ENCODE assay signal across 19 cellular contexts in genomic region chr5:179268399-179268952, GRCh38.
DNase-seq lines count a peak whose midpoint lies in the region; ATAC-seq and TF ChIP-seq lines count a peak whose summit lies in the region.
"Had no signal": no experiment of that assay in that cellular context is flagged by ENCODE, and none has a peak within 500 bp of the region (broad histone marks: within the 10 kb centered on the region; RNA-seq: fewer than 3 reads in every experiment).

No MANE protein-coding gene starts in this region.

- no peak for ATAC-seq in GM18517 (IDR thresholded peaks at IDR 0.05; ENCODE audit: unreplicated experiment)
- no peak for ATAC-seq in effector memory CD8-positive, alpha-beta T cell (replicated peaks)
- ATAC-seq: activated CD4-positive, alpha-beta T cell treated with anti-CD3 and anti-CD28 coated beads for 36 hours; activated naive CD4-positive, alpha-beta T cell treated with anti-CD3 and anti-CD28 coated beads, Interleukin-2, amount 50 U/mL, for 72 hours; HCT116 had no signal

- no peak overlapping the region for H2BK5ac ChIP-seq in H9 (ENCODE audit: insufficient read length, low read length)
- no peak overlapping the region for H2BK5ac ChIP-seq in mesenchymal stem cell (ENCODE audit: low read depth, low read length, poor library complexity, severe bottlenecking)

- H3K9me3 Mint-ChIP-seq in H9 = no peaks in the 10 kb centered on the region
- no peaks in the 10 kb centered on the region for H3K9me3 Mint-ChIP-seq in effector memory CD8-positive, alpha-beta T cell
- H3K9me3 Mint-ChIP-seq: activated naive CD4-positive, alpha-beta T cell treated with anti-CD3 and anti-CD28 coated beads, Interleukin-2, amount 50 U/mL, for 72 hours had no signal

- TF ChIP-seq CTCF in H9 (conservative IDR thresholded peaks at IDR 0.05) = no peak
- no peak for TF ChIP-seq CTCF in spleen (IDR thresholded peaks at IDR 0.05 in 8 of 11, conservative IDR thresholded peaks at IDR 0.05 in 3 of 11)

- no CpG with 5 or more reads among the region's 16 CpGs for WGBS in H9 (ENCODE audit: extremely low coverage, insufficient read length, low lambda C conversion rate)
- WGBS in mesenchymal stem cell = 90% methylated on average over 16 of the region's 16 CpGs
- 84 to 93% (median 87%) methylated on average over 9 to 16 of the region's 16 CpGs for WGBS in spleen, 5 donors

- intact Hi-C loops in spleen (cut with DNase I; ENCODE audit: low total_unique reads) = no loop called here

- no peak for TF ChIP-seq POLR2A in spleen (IDR thresholded peaks at IDR 0.05)

- H3T11ph ChIP-seq in H9 (ENCODE audit: low read length) = no peak overlapping the region

- H3K56ac ChIP-seq in H9 (ENCODE audit: insufficient read length, low read depth, low read length) = no peak overlapping the region

- no peaks in the 10 kb centered on the region for H3K79me2 ChIP-seq in H9 (ENCODE audit: insufficient read depth, low read length)

- H3K9me3 ChIP-seq in H9 (ENCODE audit: control insufficient read depth, low read depth, low read length) (no peaks in the 10 kb centered on the region), adipocyte (ENCODE audit: control insufficient read depth, low read length) (no peaks in the 10 kb centered on the region), mesenchymal stem cell (ENCODE audit: control insufficient read depth, low read length) (no peaks in the 10 kb centered on the region), spleen (no peaks in the 10 kb centered on the region)
- H3K9me3 ChIP-seq: BLaER1 had no signal

- H3K18ac ChIP-seq in H9 (ENCODE audit: insufficient read length, low read depth, low read length) = no peak overlapping the region
- H3K18ac ChIP-seq in mesenchymal stem cell (ENCODE audit: low read depth in 1 of 2, low read length in 2 of 2) = peak overlapping the region; percentile 0 to 35

- H2BK15ac ChIP-seq in H9 (ENCODE audit: low read depth, low read length) (no peak overlapping the region), mesenchymal stem cell (ENCODE audit: low read depth, poor library complexity, severe bottlenecking) (no peak overlapping the region)

- no peaks in the 10 kb centered on the region for H4K20me1 ChIP-seq in H9 (ENCODE audit: control insufficient read depth, insufficient read depth, insufficient read length)
- H4K20me1 ChIP-seq: BLaER1 had no signal

- H2AFZ ChIP-seq in H9 (ENCODE audit: low read length) (no peak overlapping the region), mesenchymal stem cell (ENCODE audit: low read depth, low read length) (no peak overlapping the region)

- peak overlapping the region; percentile 28 for H3K4me3 ChIP-seq in adipocyte (ENCODE audit: low read length)
- H3K4me3 ChIP-seq in mesenchymal stem cell (ENCODE audit: insufficient read depth in 1 of 2, low read depth in 1 of 2, low read length in 2 of 2) = peak overlapping the region in 1 of 2 experiments; percentile 34
- no peak overlapping the region for H3K4me3 ChIP-seq in spleen
- H3K4me3 ChIP-seq: BLaER1 had no signal

- H2BK120ac ChIP-seq in H9 (ENCODE audit: low read depth, low read length, poor library complexity, severe bottlenecking) (no peak overlapping the region), mesenchymal stem cell (ENCODE audit: low read depth, low read length) (no peak overlapping the region)

- no peak overlapping the region for H2BK12ac ChIP-seq in H9 (ENCODE audit: insufficient read length, low read depth, low read length)
- H2BK12ac ChIP-seq in mesenchymal stem cell (ENCODE audit: low read length in 2 of 2) = peak overlapping the region in 1 of 2 experiments; percentile 72

- no peak overlapping the region for H4K5ac ChIP-seq in H9 (ENCODE audit: insufficient read length, low read depth, low read length)

- no peak overlapping the region for H2BK20ac ChIP-seq in H9 (ENCODE audit: low read depth, low read length, poor library complexity, severe bottlenecking)

- no peaks in the 10 kb centered on the region for H3K36me3 Mint-ChIP-seq in H9 (ENCODE audit: insufficient read depth in 1 of 3, low read depth in 3 of 3)
- no peaks in the 10 kb centered on the region for H3K36me3 Mint-ChIP-seq in effector memory CD8-positive, alpha-beta T cell (ENCODE audit: insufficient read depth)
- H3K36me3 Mint-ChIP-seq: activated naive CD4-positive, alpha-beta T cell treated with anti-CD3 and anti-CD28 coated beads, Interleukin-2, amount 50 U/mL, for 72 hours had no signal

- H3K4me1 ChIP-seq in H9 (ENCODE audit: insufficient read depth, low read length) (no peaks in the 10 kb centered on the region), adipocyte (ENCODE audit: control insufficient read depth, insufficient read depth, low read length) (peaks cover 92% of the 10 kb centered on the region), mesenchymal stem cell (ENCODE audit: control insufficient read depth, insufficient read depth, low read depth, low read length) (peaks cover 25% of the 10 kb centered on the region), spleen (peaks cover 5 to 84% (median 38%) of the 10 kb centered on the region in 6 donors)

- peak; percentile 18 for DNase-seq in H9
- no peak for DNase-seq in adipocyte (ENCODE audit: low read depth)
- DNase-seq in mesenchymal stem cell = no peak
- peak; percentile 61 for DNase-seq in spleen
- DNase-seq in T-helper 2 cell = no peak
- DNase-seq in NCI-H82 (lab: John Stamatoyannopoulos, UW) = no peak
- no peak for DNase-seq in effector memory CD8-positive, alpha-beta T cell
- DNase-seq: activated CD4-positive, alpha-beta T cell treated with anti-CD3 and anti-CD28 coated beads for 36 hours; DMS 273 treated with DMSO at 0.1 percent for 48 hours; effector CD8-positive, alpha-beta T cell; Kasumi-1; NCI-H1417; NCI-H446 treated with DMSO at 0.1 percent for 48 hours; stimulated activated CD4-positive, alpha-beta T cell treated with anti-CD3 and anti-CD28 coated beads, Interleukin-4, amount 100 ng/mL, for 1 hour; T-helper 9 cell had no signal

- H4K8ac ChIP-seq in H9 (replicated peaks; ENCODE audit: insufficient read length, low read depth, low read length) = no peak overlapping the region
- H4K8ac ChIP-seq in mesenchymal stem cell (ENCODE audit: low read length) = no peak overlapping the region

- no peak overlapping the region for H3K4me3 Mint-ChIP-seq in H9
- no peak overlapping the region for H3K4me3 Mint-ChIP-seq in effector memory CD8-positive, alpha-beta T cell
- H3K4me3 Mint-ChIP-seq: activated CD4-positive, alpha-beta T cell treated with anti-CD3 and anti-CD28 coated beads for 36 hours had no signal

- H3K27me3 Mint-ChIP-seq in H9 (ENCODE audit: low read depth) = no peaks in the 10 kb centered on the region; the same call in none of the 2 replicates
- peaks cover 6 to 58% of the 10 kb centered on the region in 2 donors for H3K27me3 Mint-ChIP-seq in effector memory CD8-positive, alpha-beta T cell
- H3K27me3 Mint-ChIP-seq: activated CD4-positive, alpha-beta T cell treated with anti-CD3 and anti-CD28 coated beads for 36 hours had no signal

- H2AK5ac ChIP-seq in H9 (ENCODE audit: insufficient read length, low read length) = no peak overlapping the region
- no peak overlapping the region for H2AK5ac ChIP-seq in mesenchymal stem cell (ENCODE audit: low read length, severe bottlenecking)

- H3K23ac ChIP-seq in H9 (ENCODE audit: insufficient read length, low read depth, low read length) (no peak overlapping the region), mesenchymal stem cell (ENCODE audit: low read length in 2 of 2) (no peak overlapping the region)

- H3K27me3 ChIP-seq in H9 (ENCODE audit: insufficient read depth, low read length) = no peaks in the 10 kb centered on the region
- H3K27me3 ChIP-seq in adipocyte (replicated peaks; ENCODE audit: control insufficient read depth, insufficient read depth, low read length) = no peaks in the 10 kb centered on the region
- no peaks in the 10 kb centered on the region for H3K27me3 ChIP-seq in mesenchymal stem cell (ENCODE audit: control insufficient read depth in 1 of 2, insufficient read depth in 1 of 2, low read length in 2 of 2)
- H3K27me3 ChIP-seq in spleen (replicated peaks in 1 of 7) = peaks cover 0 to 24% (median 0%) of the 10 kb centered on the region in 7 donors
- H3K27me3 ChIP-seq: BLaER1 had no signal

- H3K36me3 ChIP-seq in adipocyte (ENCODE audit: control insufficient read depth, insufficient read depth, low read length, severe bottlenecking) (peaks cover 22% of the 10 kb centered on the region), mesenchymal stem cell (ENCODE audit: control insufficient read depth in 1 of 2, insufficient read depth in 2 of 2, low read depth in 1 of 2, low read length in 2 of 2) (peaks cover 0 to 14% of the 10 kb centered on the region in 2 experiments), spleen (peaks cover 0 to 18% (median 0%) of the 10 kb centered on the region in 6 donors)
- H3K36me3 ChIP-seq: BLaER1 had no signal

- H3K79me1 ChIP-seq in H9 (ENCODE audit: insufficient read depth, low read depth, low read length, poor library complexity, severe bottlenecking) (no peaks in the 10 kb centered on the region), mesenchymal stem cell (replicated peaks; ENCODE audit: low read length, poor library complexity, severe bottlenecking) (no peaks in the 10 kb centered on the region)

- no peak overlapping the region; a peak in 1 of 7 replicates for H3K27ac Mint-ChIP-seq in H9
- H3K27ac Mint-ChIP-seq in effector memory CD8-positive, alpha-beta T cell = no peak overlapping the region
- H3K27ac Mint-ChIP-seq: activated CD4-positive, alpha-beta T cell treated with anti-CD3 and anti-CD28 coated beads for 36 hours; activated naive CD4-positive, alpha-beta T cell treated with anti-CD3 and anti-CD28 coated beads, Interleukin-2, amount 50 U/mL, for 72 hours had no signal

- H4K91ac ChIP-seq in H9 (ENCODE audit: insufficient read length, low read depth, low read length) = no peak overlapping the region
- peak overlapping the region; percentile 88 for H4K91ac ChIP-seq in mesenchymal stem cell (ENCODE audit: low read length)

- H3K23me2 ChIP-seq in H9 (ENCODE audit: insufficient read length, low read depth, low read length, poor library complexity, severe bottlenecking) = no peaks in the 10 kb centered on the region

- H3K9ac ChIP-seq in H9 (ENCODE audit: extremely low read depth, insufficient read length, low read length) (no peak overlapping the region), adipocyte (ENCODE audit: low read length) (peak overlapping the region; percentile 87), mesenchymal stem cell (ENCODE audit: low read length) (peak overlapping the region; percentile 79)
- H3K9ac ChIP-seq: BLaER1 had no signal

- H3K4me1 Mint-ChIP-seq in H9 = peaks cover 14 to 26% of the 10 kb centered on the region in 2 experiments
- H3K4me1 Mint-ChIP-seq in effector memory CD8-positive, alpha-beta T cell (ENCODE audit: low read depth in 2 of 2) = no peaks in the 10 kb centered on the region
- H3K4me1 Mint-ChIP-seq: activated CD4-positive, alpha-beta T cell treated with anti-CD3 and anti-CD28 coated beads for 36 hours had no signal

- no peak overlapping the region for H3K27ac ChIP-seq in H9 (ENCODE audit: insufficient read length, low read depth, low read length)
- H3K27ac ChIP-seq in mesenchymal stem cell (ENCODE audit: low read length, poor library complexity, severe bottlenecking) = no peak overlapping the region
- no peak overlapping the region for H3K27ac ChIP-seq in spleen
- H3K27ac ChIP-seq: BLaER1 had no signal

- H3K4ac ChIP-seq in H9 (ENCODE audit: low read depth, low read length) (no peak overlapping the region), mesenchymal stem cell (ENCODE audit: low read depth in 1 of 2, low read length in 2 of 2) (no peak overlapping the region)

- H3K14ac ChIP-seq in H9 (ENCODE audit: insufficient read depth, low read length) = no peak overlapping the region
- peak overlapping the region in 1 of 2 experiments; percentile 3 for H3K14ac ChIP-seq in mesenchymal stem cell (ENCODE audit: low read length in 2 of 2)

- no peak overlapping the region for H3K4me2 ChIP-seq in H9 (ENCODE audit: insufficient read depth, insufficient read length, low read length)
- no peak overlapping the region for H3K4me2 ChIP-seq in mesenchymal stem cell (ENCODE audit: low read length, poor library complexity, severe bottlenecking)
- H3K4me2 ChIP-seq: BLaER1 had no signal

Comparison
In these comparisons a context has a peak if more than half of its experiments do, and no peak if none do; other contexts are left out.
1. DNase-seq: peak in H9 (single experiment) and spleen (single experiment); none in adipocyte (single experiment), mesenchymal stem cell (single experiment), T-helper 2 cell (0 of 5), NCI-H82 (single experiment) and effector memory CD8-positive, alpha-beta T cell (0 of 3).